26 cellular contexts compared by ENCODE assay signal in genomic region chr19:44019498-44019897, GRCh38. TPM values are rescaled to one million over a fixed set of nuclear protein-coding genes. Genes with fewer than 3 reads are reported as not detected.
DNase-seq lines count a peak whose midpoint lies in the region; ATAC-seq, FAIRE-seq and TF ChIP-seq lines count a peak whose summit lies in the region.
"Had no signal": no experiment of that assay in that cellular context is flagged by ENCODE, and none has a peak within 500 bp of the region (broad histone marks: within the 10 kb centered on the region; RNA-seq: fewer than 3 reads in every experiment).

No MANE protein-coding gene starts in this region.

- H3K4me3 ChIP-seq in HepG2 (replicated peaks in 1 of 3; ENCODE audit: insufficient read depth in 1 of 3, low read depth in 2 of 3, low read length in 3 of 3): no peak overlapping the region
- H3K4me3 ChIP-seq in right lobe of liver: no peak overlapping the region
- no peak overlapping the region for H3K4me3 ChIP-seq in esophagus muscularis mucosa
- H3K4me3 ChIP-seq: BLaER1, GM12878 had no signal

- H3K9me3 ChIP-seq in HepG2 (ENCODE audit: low read length): 0 out of 2 replicates have a peak, but pooled peaks cover 4% of the 10 kb centered on the region
- peaks cover 0 to 3% (median 0%) of the 10 kb centered on the region in 4 donors for H3K9me3 ChIP-seq in right lobe of liver
- H3K9me3 ChIP-seq in esophagus muscularis mucosa: peaks cover 0 to 18% (median 9%) of the 10 kb centered on the region in 4 donors
- H3K9me3 ChIP-seq: BE2C had no signal

- no peaks in the 10 kb centered on the region for H3K79me2 ChIP-seq in HepG2 (ENCODE audit: insufficient read depth, low read length)

- ATAC-seq in HepG2 (no peak), right lobe of liver (no peak)
- ATAC-seq in effector memory CD8-positive, alpha-beta T cell (replicated peaks): no peak
- ATAC-seq: GM12878 had no signal

- TF ChIP-seq CTCF in HepG2 (CRISPR knock-in tag; IDR thresholded peaks at IDR 0.05): no peak
- TF ChIP-seq CTCF in right lobe of liver (IDR thresholded peaks at IDR 0.05): no peak
- TF ChIP-seq CTCF in esophagus muscularis mucosa (IDR thresholded peaks at IDR 0.05): no peak

- intact Hi-C loops in HepG2 (cut with micrococcal nuclease; ENCODE audit: unreplicated experiment): no loop called here
- intact Hi-C loops in right lobe of liver (cut with DNase I): no loop called here
- intact Hi-C loops in esophagus muscularis mucosa (cut with DNase I): no loop called here

- H3K36me3 ChIP-seq in HepG2 (replicated peaks in 1 of 2; ENCODE audit: control insufficient read depth in 1 of 2, insufficient read depth in 2 of 2, low read length in 2 of 2) (no peaks in the 10 kb centered on the region), right lobe of liver (no peaks in the 10 kb centered on the region), esophagus muscularis mucosa (no peaks in the 10 kb centered on the region)
- H3K36me3 ChIP-seq: BE2C, BLaER1 had no signal

- no peaks in the 10 kb centered on the region for H3K4me1 Mint-ChIP-seq in effector memory CD8-positive, alpha-beta T cell (ENCODE audit: low read depth in 2 of 2)
- H3K4me1 Mint-ChIP-seq: CD14-positive monocyte had no signal

- no peaks in the 10 kb centered on the region for H4K20me1 ChIP-seq in HepG2 (ENCODE audit: insufficient read depth, low read length)
- H4K20me1 ChIP-seq: BLaER1 had no signal

- H3K9me3 Mint-ChIP-seq in effector memory CD8-positive, alpha-beta T cell: peaks cover 6 to 10% of the 10 kb centered on the region in 2 donors

- DNase-seq in HepG2 (ENCODE audit: low spot score): no peak
- DNase-seq in right lobe of liver: no peak
- DNase-seq in esophagus muscularis mucosa (ENCODE audit: extremely low spot score): peak; percentile 12
- no peak for DNase-seq in effector memory CD8-positive, alpha-beta T cell
- DNase-seq: ACHN; BE2C; C1 segment of cervical spinal cord; CD4-positive, alpha-beta memory T cell; CD4-positive, CD25-positive, alpha-beta regulatory T cell; CD8-positive, alpha-beta memory T cell; COR-L47; DMS 273 treated with DMSO at 0.1 percent for 48 hours; DMS153; DMS53; DMS79; DND-41; EL; GDM1 had no signal

- TF ChIP-seq RAD21 in HepG2 (CRISPR knock-in tag; IDR thresholded peaks at IDR 0.05): no peak

- H3K4me2 ChIP-seq in HepG2 (ENCODE audit: low read depth, low read length): no peak overlapping the region
- H3K4me2 ChIP-seq: BLaER1 had no signal

- no peak overlapping the region for H3K4me3 Mint-ChIP-seq in effector memory CD8-positive, alpha-beta T cell
- H3K4me3 Mint-ChIP-seq: CD14-positive monocyte; CD4-positive, alpha-beta memory T cell; CD4-positive, CD25-positive, alpha-beta regulatory T cell had no signal

- CTCF ChIA-PET in HepG2 (lab: Yijun Ruan, JAX; ENCODE audit: low intra/inter-chr PET ratio, low total read pairs): no interaction called here

- 5% methylated on average over 2 of the region's 2 CpGs for WGBS in HepG2 (ENCODE audit: low lambda C conversion rate)
- WGBS in right lobe of liver (ENCODE audit: insufficient coverage, low coverage, low lambda C conversion rate, missing lambda C conversion rate): 25% methylated on average over 2 of the region's 2 CpGs
- 58% methylated on average over 2 of the region's 2 CpGs for WGBS in esophagus muscularis mucosa

- TF ChIP-seq POLR2A in HepG2 (IDR thresholded peaks at IDR 0.05; ENCODE audit: insufficient read depth in 1 of 2, low read depth in 2 of 2, low read length in 2 of 2) (no peak), right lobe of liver (IDR thresholded peaks at IDR 0.05) (no peak), esophagus muscularis mucosa (IDR thresholded peaks at IDR 0.05; ENCODE audit: low read depth) (no peak)

- FAIRE-seq in HepG2 (lab: Jason Lieb, UNC): no peak
- FAIRE-seq: GM12878, GM12892, GM18507, GM19239 had no signal

- H3K27me3 ChIP-seq in HepG2 (ENCODE audit: control insufficient read depth in 1 of 2, insufficient read depth in 2 of 2, low read length in 2 of 2) (no peaks in the 10 kb centered on the region), right lobe of liver (no peaks in the 10 kb centered on the region), esophagus muscularis mucosa (no peaks in the 10 kb centered on the region)
- H3K27me3 ChIP-seq: BE2C, BLaER1 had no signal

- peaks cover 1% of the 10 kb centered on the region; the same call in 1 of the 2 replicates for H3K4me1 ChIP-seq in HepG2 (ENCODE audit: insufficient read depth, low read length)
- no peaks in the 10 kb centered on the region for H3K4me1 ChIP-seq in right lobe of liver
- peaks cover 0 to under 1% (median 0%) of the 10 kb centered on the region in 4 donors for H3K4me1 ChIP-seq in esophagus muscularis mucosa
- H3K4me1 ChIP-seq: BE2C, BLaER1 had no signal

- no peak overlapping the region for H2AFZ ChIP-seq in HepG2 (ENCODE audit: low read length)

- H3K9ac ChIP-seq in HepG2 (ENCODE audit: insufficient read depth, low read depth, low read length): no peak overlapping the region
- H3K9ac ChIP-seq: BLaER1 had no signal

- TF ChIP-seq EP300 in HepG2 (IDR thresholded peaks at IDR 0.05; ENCODE audit: low read depth in 2 of 2, low read length in 2 of 2): no peak
- TF ChIP-seq EP300 in HepG2 (CRISPR knock-in tag; IDR thresholded peaks at IDR 0.05; ENCODE audit: borderline replicate concordance): no peak
- no peak for TF ChIP-seq EP300 in esophagus muscularis mucosa (IDR thresholded peaks at IDR 0.05)

- peaks cover 22 to 25% of the 10 kb centered on the region in 2 donors for H3K27me3 Mint-ChIP-seq in effector memory CD8-positive, alpha-beta T cell

- POLR2A ChIA-PET in HepG2 (lab: Yijun Ruan, JAX): no interaction called here

- no TSS peak for BruUV-seq in HepG2 (replicated peaks; lab: Mats Ljungman, UMichigan)

- H3K36me3 Mint-ChIP-seq in effector memory CD8-positive, alpha-beta T cell (ENCODE audit: insufficient read depth): no peaks in the 10 kb centered on the region
- H3K36me3 Mint-ChIP-seq: CD14-positive monocyte; CD4-positive, CD25-positive, alpha-beta regulatory T cell had no signal

- H3K27ac Mint-ChIP-seq in effector memory CD8-positive, alpha-beta T cell: no peak overlapping the region
- H3K27ac Mint-ChIP-seq: CD14-positive monocyte; CD4-positive, alpha-beta memory T cell; CD8-positive, alpha-beta memory T cell had no signal

- in situ Hi-C loops in HepG2 (cut with HindIII; ENCODE audit: extremely low pct_ligation_motif_present, low pct_unique_long_range_greater_than_20kb): no loop called here

- H3K27ac ChIP-seq in HepG2 (ENCODE audit: extremely low read length, insufficient read depth, low read length) (no peak overlapping the region), right lobe of liver (no peak overlapping the region), esophagus muscularis mucosa (replicated peaks in 1 of 4) (no peak overlapping the region)
- H3K27ac ChIP-seq: 22Rv1, BLaER1 had no signal

RNA-seq across cellular contexts. Expression of gene ZNF222, which starts 5.7 kb away (rescaled TPM):
- total RNA-seq in HepG2 (2016; rRNA removed; fragmentation: Illumina TruSeq; extraction: Trizol): 6.1 and 6.2 TPM in 2 replicates
- 3.1 and 3.3 TPM in 2 replicates for total RNA-seq in HepG2 (2016; cell fraction: cytosol; rRNA removed; fragmentation: Illumina TruSeq; extraction: Trizol; ENCODE audit: low read depth)
- 6.0 and 7.2 TPM in 2 replicates for total RNA-seq in HepG2 (2016; cell fraction: insoluble cytoplasmic fraction; rRNA removed; fragmentation: Illumina TruSeq; extraction: Trizol)
- total RNA-seq in HepG2 (2016; cell fraction: membrane; rRNA removed; fragmentation: Illumina TruSeq; extraction: Trizol): 5.8 and 6.4 TPM in 2 replicates
- total RNA-seq in HepG2 (2016; cell fraction: nucleus; rRNA removed; fragmentation: Illumina TruSeq; extraction: Trizol): 3.9 and 4.8 TPM in 2 replicates
- 2.2 TPM in 2 replicates for polyA plus RNA-seq in HepG2 (2011; rRNA removed)
- polyA plus RNA-seq in HepG2 (2011; cell fraction: cytosol; rRNA removed): 1.1 and 3.2 TPM in 2 replicates
- polyA plus RNA-seq in HepG2 (2011; cell fraction: nucleus; rRNA removed): 2.9 and 3.3 TPM in 2 replicates
- 2.9 and 3.4 TPM in 2 replicates for polyA plus RNA-seq in HepG2 (2012)
- polyA plus RNA-seq in HepG2 (2016; cell fraction: cytosol; fragmentation: Illumina TruSeq; extraction: Trizol; ENCODE audit: low read depth): 0.82 and 1.3 TPM in 2 replicates
- 4.0 and 4.9 TPM in 2 replicates for polyA plus RNA-seq in HepG2 (2016; cell fraction: insoluble cytoplasmic fraction; fragmentation: Illumina TruSeq; extraction: Trizol; ENCODE audit: low read depth)
- 0.93 and 1.3 TPM in 2 replicates for polyA plus RNA-seq in HepG2 (2016; cell fraction: membrane; fragmentation: Illumina TruSeq; extraction: Trizol; ENCODE audit: low read depth)
- polyA plus RNA-seq in HepG2 (2016; cell fraction: nucleus; fragmentation: Illumina TruSeq; extraction: Trizol; ENCODE audit: insufficient read depth, low read depth): 6.0 and 8.8 TPM in 2 replicates
- 1.6 and 3.2 TPM in 2 replicates for polyA minus RNA-seq in HepG2 (2011; rRNA and poly(A)+ RNA removed; ENCODE audit: low replicate concordance)
- 1.1 and 1.3 TPM in 2 replicates for polyA minus RNA-seq in HepG2 (2011; cell fraction: cytosol; rRNA and poly(A)+ RNA removed)
- polyA minus RNA-seq in HepG2 (2011; cell fraction: nucleus; rRNA and poly(A)+ RNA removed): 4.0 and 7.8 TPM in 2 replicates
- total RNA-seq in right lobe of liver: 1 to 10 TPM in 5 of 6 experiments, under 1 TPM in 1; 0.87 to 1.8 (median 1.2) TPM
- 1 to 10 TPM; 1.2 to 3.8 (median 2.3) TPM for total RNA-seq in esophagus muscularis mucosa
- total RNA-seq: G401 had no signal

RNA-seq across cellular contexts. Expression of gene ZNF230, which starts 16.7 kb away (rescaled TPM):
- total RNA-seq in HepG2 (2016; rRNA removed; fragmentation: Illumina TruSeq; extraction: Trizol) (5.5 and 6.0 TPM in 2 replicates), right lobe of liver (1 to 10 TPM; 1.0 to 5.8 (median 1.8) TPM), esophagus muscularis mucosa (1 to 10 TPM; 2.7 to 7.5 (median 3.5) TPM)
- 1.1 and 1.6 TPM in 2 replicates for total RNA-seq in HepG2 (2016; cell fraction: cytosol; rRNA removed; fragmentation: Illumina TruSeq; extraction: Trizol; ENCODE audit: low read depth)
- 4.5 and 5.1 TPM in 2 replicates for total RNA-seq in HepG2 (2016; cell fraction: insoluble cytoplasmic fraction; rRNA removed; fragmentation: Illumina TruSeq; extraction: Trizol)
- 2.8 and 3.3 TPM in 2 replicates for total RNA-seq in HepG2 (2016; cell fraction: membrane; rRNA removed; fragmentation: Illumina TruSeq; extraction: Trizol)
- total RNA-seq in HepG2 (2016; cell fraction: nucleus; rRNA removed; fragmentation: Illumina TruSeq; extraction: Trizol): 5.5 and 6.0 TPM in 2 replicates
- 2.4 TPM in 2 replicates for polyA plus RNA-seq in HepG2 (2011; rRNA removed)
- polyA plus RNA-seq in HepG2 (2011; cell fraction: cytosol; rRNA removed): 0.86 and 1.4 TPM in 2 replicates
- 2.3 and 3.8 TPM in 2 replicates for polyA plus RNA-seq in HepG2 (2011; cell fraction: nucleus; rRNA removed)
- polyA plus RNA-seq in HepG2 (2012): 1.7 and 2.8 TPM in 2 replicates
- 0.20 and 0.24 TPM in 2 replicates for polyA plus RNA-seq in HepG2 (2016; cell fraction: cytosol; fragmentation: Illumina TruSeq; extraction: Trizol; ENCODE audit: low read depth)
- polyA plus RNA-seq in HepG2 (2016; cell fraction: insoluble cytoplasmic fraction; fragmentation: Illumina TruSeq; extraction: Trizol; ENCODE audit: low read depth): 3.5 and 4.2 TPM in 2 replicates
- polyA plus RNA-seq in HepG2 (2016; cell fraction: membrane; fragmentation: Illumina TruSeq; extraction: Trizol; ENCODE audit: low read depth): 0.80 and 1.0 TPM in 2 replicates
- 8.9 TPM in 2 replicates for polyA plus RNA-seq in HepG2 (2016; cell fraction: nucleus; fragmentation: Illumina TruSeq; extraction: Trizol; ENCODE audit: insufficient read depth, low read depth)
- polyA minus RNA-seq in HepG2 (2011; rRNA and poly(A)+ RNA removed; ENCODE audit: low replicate concordance): 1.9 and 4.8 TPM in 2 replicates
- 1.1 and 2.4 TPM in 2 replicates for polyA minus RNA-seq in HepG2 (2011; cell fraction: cytosol; rRNA and poly(A)+ RNA removed)
- polyA minus RNA-seq in HepG2 (2011; cell fraction: nucleus; rRNA and poly(A)+ RNA removed): 4.6 and 5.7 TPM in 2 replicates

RNA-seq across cellular contexts. Expression of gene ZNF223, which starts 32.3 kb away (rescaled TPM):
- 4.8 and 5.6 TPM in 2 replicates for total RNA-seq in HepG2 (2016; rRNA removed; fragmentation: Illumina TruSeq; extraction: Trizol)
- total RNA-seq in HepG2 (2016; cell fraction: cytosol; rRNA removed; fragmentation: Illumina TruSeq; extraction: Trizol; ENCODE audit: low read depth): 0.61 and 0.79 TPM in 2 replicates
- 4.7 and 7.0 TPM in 2 replicates for total RNA-seq in HepG2 (2016; cell fraction: insoluble cytoplasmic fraction; rRNA removed; fragmentation: Illumina TruSeq; extraction: Trizol)
- total RNA-seq in HepG2 (2016; cell fraction: membrane; rRNA removed; fragmentation: Illumina TruSeq; extraction: Trizol): 2.3 and 3.2 TPM in 2 replicates
- total RNA-seq in HepG2 (2016; cell fraction: nucleus; rRNA removed; fragmentation: Illumina TruSeq; extraction: Trizol): 4.8 and 4.9 TPM in 2 replicates
- polyA plus RNA-seq in HepG2 (2011; rRNA removed): 2.0 and 2.2 TPM in 2 replicates
- 0.64 and 1.9 TPM in 2 replicates for polyA plus RNA-seq in HepG2 (2011; cell fraction: cytosol; rRNA removed)
- polyA plus RNA-seq in HepG2 (2011; cell fraction: nucleus; rRNA removed): 2.8 and 3.6 TPM in 2 replicates
- 2.2 and 2.8 TPM in 2 replicates for polyA plus RNA-seq in HepG2 (2012)
- 0.11 and 0.19 TPM in 2 replicates for polyA plus RNA-seq in HepG2 (2016; cell fraction: cytosol; fragmentation: Illumina TruSeq; extraction: Trizol; ENCODE audit: low read depth)
- 2.9 and 3.7 TPM in 2 replicates for polyA plus RNA-seq in HepG2 (2016; cell fraction: insoluble cytoplasmic fraction; fragmentation: Illumina TruSeq; extraction: Trizol; ENCODE audit: low read depth)
- polyA plus RNA-seq in HepG2 (2016; cell fraction: membrane; fragmentation: Illumina TruSeq; extraction: Trizol; ENCODE audit: low read depth): 0.66 and 0.68 TPM in 2 replicates
- polyA plus RNA-seq in HepG2 (2016; cell fraction: nucleus; fragmentation: Illumina TruSeq; extraction: Trizol; ENCODE audit: insufficient read depth, low read depth): 5.2 and 9.6 TPM in 2 replicates
- polyA minus RNA-seq in HepG2 (2011; rRNA and poly(A)+ RNA removed; ENCODE audit: low replicate concordance): 0.87 and 2.0 TPM in 2 replicates
- polyA minus RNA-seq in HepG2 (2011; cell fraction: cytosol; rRNA and poly(A)+ RNA removed): 0.99 and 1.8 TPM in 2 replicates
- polyA minus RNA-seq in HepG2 (2011; cell fraction: nucleus; rRNA and poly(A)+ RNA removed): 4.5 and 11.2 TPM in 2 replicates
- 1 to 10 TPM in 5 of 6 experiments, under 1 TPM in 1; 0.80 to 2.4 (median 1.7) TPM for total RNA-seq in right lobe of liver
- total RNA-seq in esophagus muscularis mucosa: 1 to 10 TPM in 3 of 4 donors, under 1 TPM in 1; 0.83 to 2.6 (median 2.5) TPM

RNA-seq across cellular contexts. Expression of gene ZNF155, which starts 35.5 kb away (rescaled TPM):
- total RNA-seq in HepG2 (2016; rRNA removed; fragmentation: Illumina TruSeq; extraction: Trizol): 2.8 and 3.6 TPM in 2 replicates
- total RNA-seq in HepG2 (2016; cell fraction: cytosol; rRNA removed; fragmentation: Illumina TruSeq; extraction: Trizol; ENCODE audit: low read depth): 0.71 and 0.88 TPM in 2 replicates
- total RNA-seq in HepG2 (2016; cell fraction: insoluble cytoplasmic fraction; rRNA removed; fragmentation: Illumina TruSeq; extraction: Trizol): 2.6 and 3.2 TPM in 2 replicates
- total RNA-seq in HepG2 (2016; cell fraction: membrane; rRNA removed; fragmentation: Illumina TruSeq; extraction: Trizol): 1.9 and 2.9 TPM in 2 replicates
- total RNA-seq in HepG2 (2016; cell fraction: nucleus; rRNA removed; fragmentation: Illumina TruSeq; extraction: Trizol): 4.7 and 4.9 TPM in 2 replicates
- 2.3 and 2.5 TPM in 2 replicates for polyA plus RNA-seq in HepG2 (2011; rRNA removed)
- polyA plus RNA-seq in HepG2 (2011; cell fraction: cytosol; rRNA removed): 0.66 and 0.96 TPM in 2 replicates
- polyA plus RNA-seq in HepG2 (2011; cell fraction: nucleus; rRNA removed): 2.4 and 3.5 TPM in 2 replicates
- polyA plus RNA-seq in HepG2 (2012): 2.1 and 2.7 TPM in 2 replicates
- 0.25 and 0.43 TPM in 2 replicates for polyA plus RNA-seq in HepG2 (2016; cell fraction: cytosol; fragmentation: Illumina TruSeq; extraction: Trizol; ENCODE audit: low read depth)
- 2.1 and 3.0 TPM in 2 replicates for polyA plus RNA-seq in HepG2 (2016; cell fraction: insoluble cytoplasmic fraction; fragmentation: Illumina TruSeq; extraction: Trizol; ENCODE audit: low read depth)
- 0.54 and 0.83 TPM in 2 replicates for polyA plus RNA-seq in HepG2 (2016; cell fraction: membrane; fragmentation: Illumina TruSeq; extraction: Trizol; ENCODE audit: low read depth)
- 6.7 and 6.8 TPM in 2 replicates for polyA plus RNA-seq in HepG2 (2016; cell fraction: nucleus; fragmentation: Illumina TruSeq; extraction: Trizol; ENCODE audit: insufficient read depth, low read depth)
- 1.2 and 2.0 TPM in 2 replicates for polyA minus RNA-seq in HepG2 (2011; rRNA and poly(A)+ RNA removed; ENCODE audit: low replicate concordance)
- 0.88 and 1.8 TPM in 2 replicates for polyA minus RNA-seq in HepG2 (2011; cell fraction: cytosol; rRNA and poly(A)+ RNA removed)
- polyA minus RNA-seq in HepG2 (2011; cell fraction: nucleus; rRNA and poly(A)+ RNA removed): 5.2 and 9.3 TPM in 2 replicates
- 1 to 10 TPM; 1.9 to 5.8 (median 3.1) TPM for total RNA-seq in right lobe of liver
- total RNA-seq in esophagus muscularis mucosa: 1 to 10 TPM; 5.3 to 6.2 (median 5.9) TPM

RNA-seq across cellular contexts. Expression of gene ZNF284, which starts 52.5 kb away (rescaled TPM):
- 2.3 and 3.2 TPM in 2 replicates for total RNA-seq in HepG2 (2016; rRNA removed; fragmentation: Illumina TruSeq; extraction: Trizol)
- total RNA-seq in HepG2 (2016; cell fraction: cytosol; rRNA removed; fragmentation: Illumina TruSeq; extraction: Trizol; ENCODE audit: low read depth): 0.20 and 0.44 TPM in 2 replicates
- 2.4 and 2.6 TPM in 2 replicates for total RNA-seq in HepG2 (2016; cell fraction: insoluble cytoplasmic fraction; rRNA removed; fragmentation: Illumina TruSeq; extraction: Trizol)
- 1.5 and 1.7 TPM in 2 replicates for total RNA-seq in HepG2 (2016; cell fraction: membrane; rRNA removed; fragmentation: Illumina TruSeq; extraction: Trizol)
- 2.0 and 2.3 TPM in 2 replicates for total RNA-seq in HepG2 (2016; cell fraction: nucleus; rRNA removed; fragmentation: Illumina TruSeq; extraction: Trizol)
- 1.2 and 1.7 TPM in 2 replicates for polyA plus RNA-seq in HepG2 (2011; rRNA removed)
- polyA plus RNA-seq in HepG2 (2011; cell fraction: cytosol; rRNA removed): 0.55 and 0.69 TPM in 2 replicates
- polyA plus RNA-seq in HepG2 (2011; cell fraction: nucleus; rRNA removed): 1.4 and 2.5 TPM in 2 replicates
- polyA plus RNA-seq in HepG2 (2012): 1.2 and 1.4 TPM in 2 replicates
- polyA plus RNA-seq in HepG2 (2016; cell fraction: cytosol; fragmentation: Illumina TruSeq; extraction: Trizol; ENCODE audit: low read depth): 0.06 and 0.10 TPM in 2 replicates
- 0.89 and 1.1 TPM in 2 replicates for polyA plus RNA-seq in HepG2 (2016; cell fraction: insoluble cytoplasmic fraction; fragmentation: Illumina TruSeq; extraction: Trizol; ENCODE audit: low read depth)
- 0.27 and 0.30 TPM in 2 replicates for polyA plus RNA-seq in HepG2 (2016; cell fraction: membrane; fragmentation: Illumina TruSeq; extraction: Trizol; ENCODE audit: low read depth)
- polyA plus RNA-seq in HepG2 (2016; cell fraction: nucleus; fragmentation: Illumina TruSeq; extraction: Trizol; ENCODE audit: insufficient read depth, low read depth): 4.6 and 4.8 TPM in 2 replicates
- polyA minus RNA-seq in HepG2 (2011; rRNA and poly(A)+ RNA removed; ENCODE audit: low replicate concordance): 0.46 and 1.2 TPM in 2 replicates
- polyA minus RNA-seq in HepG2 (2011; cell fraction: cytosol; rRNA and poly(A)+ RNA removed): 0.70 and 1.4 TPM in 2 replicates
- 1.8 and 2.2 TPM in 2 replicates for polyA minus RNA-seq in HepG2 (2011; cell fraction: nucleus; rRNA and poly(A)+ RNA removed)
- under 1 TPM; 0.35 to 0.68 (median 0.56) TPM for total RNA-seq in right lobe of liver
- total RNA-seq in esophagus muscularis mucosa: 1 to 10 TPM; 1.3 to 2.9 (median 2.5) TPM
- total RNA-seq: G401 had no signal
